In genomic region chr4:119626943-119627266, GRCh38 we compare ENCODE assay signal across 8 cellular contexts. TPM values are rescaled to one million over a fixed set of nuclear protein-coding genes. Genes with fewer than 3 reads are reported as not detected.
A peak's percentile ranks its signal among the peaks of the same experiment; 100 is the strongest.
DNase-seq lines count a peak whose midpoint lies in the region; ATAC-seq lines count a peak whose summit lies in the region.

No MANE protein-coding gene starts in this region.

- peak; percentile 56 for DNase-seq in NCI-H526 treated with DMSO at 0.1 percent for 48 hours (lab: John Stamatoyannopoulos, UW)
- no peak for DNase-seq in NCI-H526 (lab: John Stamatoyannopoulos, UW)
- no peak for DNase-seq in activated T-cell treated with anti-CD3 and anti-CD28 coated beads, Interleukin-2, amount 50 U/mL, for 4 hours
- DNase-seq in stimulated activated naive B cell treated with anti-CD40 and anti-IgM and Interleukin-4, amounts not matched to agents 10 μg/mL and 1 μg/mL and 100 μg/mL, for 72 hours: no peak
- DNase-seq in stimulated activated CD8-positive, alpha-beta memory T cell treated with anti-CD3 and anti-CD28 coated beads, Interleukin-4, amount 100 ng/mL, for 48 hours: no peak
- DNase-seq in OCI-M2 (lab: John Stamatoyannopoulos, UW; ENCODE audit: unreplicated experiment): no peak
- DNase-seq in NCI-H446 (lab: John Stamatoyannopoulos, UW): no peak

- H3K36me3 ChIP-seq in iPS-18a (ENCODE audit: control insufficient read depth, low read depth, low read length): no peaks in the 10 kb centered on the region

- H3K4me1 ChIP-seq in iPS-18a (ENCODE audit: control insufficient read depth, low read depth, low read length): peaks cover 11% of the 10 kb centered on the region

- peaks cover 19% of the 10 kb centered on the region for H3K27me3 ChIP-seq in iPS-18a (ENCODE audit: control insufficient read depth, insufficient read depth, low read length)

- peak overlapping the region; percentile 76 for H3K27ac Mint-ChIP-seq in stimulated activated naive B cell treated with anti-CD40 and anti-IgM and Interleukin-4, amounts not matched to agents 10 μg/mL and 1 μg/mL and 100 μg/mL, for 72 hours

- no peaks in the 10 kb centered on the region for H3K36me3 Mint-ChIP-seq in activated T-cell treated with anti-CD3 and anti-CD28 coated beads, Interleukin-2, amount 50 U/mL, for 4 hours (ENCODE audit: insufficient read depth)
- no peaks in the 10 kb centered on the region for H3K36me3 Mint-ChIP-seq in stimulated activated naive B cell treated with anti-CD40 and anti-IgM and Interleukin-4, amounts not matched to agents 10 μg/mL and 1 μg/mL and 100 μg/mL, for 72 hours

- H3K9me3 ChIP-seq in iPS-18a (ENCODE audit: control insufficient read depth, low read depth, low read length): no peaks in the 10 kb centered on the region

- H3K4me3 Mint-ChIP-seq in activated T-cell treated with anti-CD3 and anti-CD28 coated beads, Interleukin-2, amount 50 U/mL, for 4 hours: peak overlapping the region; percentile 80
- H3K4me3 Mint-ChIP-seq in stimulated activated naive B cell treated with anti-CD40 and anti-IgM and Interleukin-4, amounts not matched to agents 10 μg/mL and 1 μg/mL and 100 μg/mL, for 72 hours: peak overlapping the region; percentile 73 to 77

- H3K9ac ChIP-seq in iPS-18a (ENCODE audit: low read length): peak overlapping the region; percentile 42

- H3K27ac ChIP-seq in iPS-18a (ENCODE audit: low read length): no peak overlapping the region

- H3K4me3 ChIP-seq in iPS-18a (ENCODE audit: low read length): peak overlapping the region; percentile 96

- H3K9me3 Mint-ChIP-seq in activated T-cell treated with anti-CD3 and anti-CD28 coated beads, Interleukin-2, amount 50 U/mL, for 4 hours: no peaks in the 10 kb centered on the region
- no peaks in the 10 kb centered on the region for H3K9me3 Mint-ChIP-seq in stimulated activated naive B cell treated with anti-CD40 and anti-IgM and Interleukin-4, amounts not matched to agents 10 μg/mL and 1 μg/mL and 100 μg/mL, for 72 hours

- H3K27me3 Mint-ChIP-seq in activated T-cell treated with anti-CD3 and anti-CD28 coated beads, Interleukin-2, amount 50 U/mL, for 4 hours (ENCODE audit: low read depth): peaks cover 9% of the 10 kb centered on the region
- peaks cover 26 to 38% of the 10 kb centered on the region in 2 donors for H3K27me3 Mint-ChIP-seq in stimulated activated naive B cell treated with anti-CD40 and anti-IgM and Interleukin-4, amounts not matched to agents 10 μg/mL and 1 μg/mL and 100 μg/mL, for 72 hours

- ATAC-seq in activated T-cell treated with anti-CD3 and anti-CD28 coated beads, Interleukin-2, amount 50 U/mL, for 4 hours: no peak
- no peak for ATAC-seq in stimulated activated naive B cell treated with anti-CD40 and anti-IgM and Interleukin-4, amounts not matched to agents 10 μg/mL and 1 μg/mL and 100 μg/mL, for 72 hours (replicated peaks)

- H3K4me1 Mint-ChIP-seq in activated T-cell treated with anti-CD3 and anti-CD28 coated beads, Interleukin-2, amount 50 U/mL, for 4 hours (ENCODE audit: low read depth): peaks cover 17% of the 10 kb centered on the region
- H3K4me1 Mint-ChIP-seq in stimulated activated naive B cell treated with anti-CD40 and anti-IgM and Interleukin-4, amounts not matched to agents 10 μg/mL and 1 μg/mL and 100 μg/mL, for 72 hours: peaks cover 17 to 28% of the 10 kb centered on the region in 2 donors

RNA-seq across cellular contexts. Expression of gene PDE5A, which starts 1.7 kb away (rescaled TPM):
- total RNA-seq in activated T-cell treated with anti-CD3 and anti-CD28 coated beads, Interleukin-2, amount 50 U/mL, for 4 hours: under 1 TPM; 0.52 to 0.86 (median 0.76) TPM
